ENCODE assay signal across 14 cellular contexts in the genomic region with DNA sequence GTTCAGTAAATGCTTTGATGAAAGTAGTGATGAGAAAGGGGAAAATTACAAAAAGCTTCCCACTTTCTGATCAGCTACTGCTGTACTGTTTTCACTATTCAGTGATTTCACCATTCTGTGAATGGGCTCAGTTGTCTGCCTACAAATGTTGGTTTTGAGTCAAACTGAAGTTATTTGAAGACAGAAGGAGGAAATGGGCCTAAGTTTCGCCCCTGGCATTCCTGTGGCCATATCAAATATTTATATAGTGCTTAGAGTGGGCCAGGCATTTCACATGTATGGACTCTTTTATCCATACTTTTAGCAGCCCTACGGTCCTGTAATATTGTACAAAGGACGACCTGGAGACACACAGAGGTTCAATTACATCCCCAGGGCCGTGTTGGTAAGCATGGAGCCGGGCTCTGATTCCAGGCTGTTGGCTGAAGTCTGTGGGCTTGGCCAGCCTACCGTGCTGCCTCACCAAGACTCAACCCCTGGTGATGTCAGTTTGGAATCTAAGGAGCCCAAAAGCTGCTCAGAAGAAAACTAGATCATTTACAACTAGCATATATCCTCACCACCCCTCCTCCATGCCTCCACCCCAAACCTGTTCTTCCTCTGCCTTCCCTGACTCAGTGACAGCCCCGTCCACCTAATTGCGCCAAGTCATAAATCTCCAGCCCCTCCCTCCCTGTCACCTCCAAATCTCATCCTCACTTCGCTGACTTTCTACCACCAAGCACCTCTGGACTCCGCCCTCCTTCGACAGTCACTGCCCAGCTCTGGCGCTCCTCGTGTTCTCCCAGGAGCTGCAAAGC. TPM values are rescaled to one million over a fixed set of nuclear protein-coding genes. Genes with fewer than 3 reads are reported as not detected.
A peak's percentile ranks its signal among the peaks of the same experiment; 100 is the strongest.
DNase-seq lines count a peak whose midpoint lies in the region; ATAC-seq, FAIRE-seq and TF ChIP-seq lines count a peak whose summit lies in the region.
"Had no signal": no experiment of that assay in that cellular context is flagged by ENCODE, and none has a peak within 500 bp of the region (broad histone marks: within the 10 kb centered on the region; RNA-seq: fewer than 3 reads in every experiment).

No MANE protein-coding gene starts in this region.

- H3K9ac ChIP-seq in GM12878 (ENCODE audit: control insufficient read depth, insufficient read depth, low read length) = no peak overlapping the region

- POLR2A ChIA-PET in GM12878 (lab: Charles Lee) = no interaction called here
- POLR2A ChIA-PET in activated CD8-positive, alpha-beta T cell treated with anti-CD3 and anti-CD28 coated beads for 36 hours (lab: Charles Lee) = interaction anchor here (0.6 kb wide), 1 partner anchor 467 kb away, joined by 3 read pairs; no protein-coding TSS in a partner anchor

- no TSS peak for BruUV-seq in GM12878 (replicated peaks; lab: Mats Ljungman, UMichigan)

- H3K9me3 ChIP-seq in GM12878 (replicated peaks; ENCODE audit: control insufficient read depth, insufficient read depth, low read length) = no peaks in the 10 kb centered on the region
- no peaks in the 10 kb centered on the region for H3K9me3 ChIP-seq in Peyer's patch
- H3K9me3 ChIP-seq: upper lobe of left lung had no signal

- H3K27ac ChIP-seq in GM12878 (ENCODE audit: control insufficient read depth, insufficient read depth) = no peak overlapping the region
- H3K27ac ChIP-seq in Peyer's patch = no peak overlapping the region

- SMC1A ChIA-PET in GM12878 (lab: Charles Lee; ENCODE audit: uncharacterized antibody, unreplicated experiment) = no interaction called here

- H3K27me3 ChIP-seq in GM12878 (replicated peaks in 1 of 2; ENCODE audit: control insufficient read depth in 2 of 2, insufficient read depth in 2 of 2, low read length in 1 of 2) (no peaks in the 10 kb centered on the region), Peyer's patch (no peaks in the 10 kb centered on the region)

- H4K20me1 ChIP-seq in GM12878 (ENCODE audit: control insufficient read depth, insufficient read depth) = no peaks in the 10 kb centered on the region

- no peak overlapping the region for H3K27ac Mint-ChIP-seq in activated CD8-positive, alpha-beta T cell treated with anti-CD3 and anti-CD28 coated beads for 36 hours
- H3K27ac Mint-ChIP-seq: activated T-cell treated with anti-CD3 and anti-CD28 coated beads, Interleukin-2, amount 50 U/mL, for 72 hours; IgD-negative memory B cell; T-helper 1 cell treated with Interleukin-12 subunit alpha and Interleukin-12 subunit beta and Interleukin-4 antibody, amounts not matched to agents 30 μg/mL and 1 μg/mL, for 36 hours had no signal

- H3K36me3 ChIP-seq in GM12878 (ENCODE audit: control insufficient read depth in 2 of 2, insufficient read depth in 2 of 2, low read length in 1 of 2) (no peaks in the 10 kb centered on the region), Peyer's patch (no peaks in the 10 kb centered on the region)
- H3K36me3 ChIP-seq: upper lobe of left lung had no signal

- TF ChIP-seq EP300 in GM12878 (IDR thresholded peaks at IDR 0.05; ENCODE audit: borderline replicate concordance in 1 of 2, control insufficient read depth in 1 of 2, low read depth in 2 of 2, low read length in 2 of 2) = no peak

- H3K4me3 Mint-ChIP-seq in activated CD8-positive, alpha-beta T cell treated with anti-CD3 and anti-CD28 coated beads for 36 hours = no peak overlapping the region
- H3K4me3 Mint-ChIP-seq: activated T-cell treated with anti-CD3 and anti-CD28 coated beads, Interleukin-2, amount 50 U/mL, for 72 hours; IgD-negative memory B cell; T-helper 1 cell treated with Interleukin-12 subunit alpha and Interleukin-12 subunit beta and Interleukin-4 antibody, amounts not matched to agents 30 μg/mL and 1 μg/mL, for 36 hours had no signal

- RAD21 ChIA-PET in GM12878 (lab: Charles Lee; ENCODE audit: unreplicated experiment) = no interaction called here

- in situ Hi-C loops in GM12878 (cut with MboI) = no loop called here

- no peak overlapping the region for H3K4me2 ChIP-seq in GM12878 (ENCODE audit: control insufficient read depth, insufficient read depth)

- no peak overlapping the region for H2AFZ ChIP-seq in GM12878 (ENCODE audit: control insufficient read depth, low read depth, low read length)

- no peaks in the 10 kb centered on the region for H3K36me3 Mint-ChIP-seq in activated CD8-positive, alpha-beta T cell treated with anti-CD3 and anti-CD28 coated beads for 36 hours (ENCODE audit: low read depth)

- H3K4me1 ChIP-seq in GM12878 (ENCODE audit: control insufficient read depth, insufficient read depth, low read length) (peaks cover 6% of the 10 kb centered on the region; the same call in 1 of the 2 replicates), Peyer's patch (no peaks in the 10 kb centered on the region)

- WGBS in GM12878 (ENCODE audit: insufficient coverage, insufficient replicate concordance, low lambda C conversion rate, missing lambda C conversion rate) = 54% methylated on average over 13 of the region's 13 CpGs

- H3K4me1 Mint-ChIP-seq in activated CD8-positive, alpha-beta T cell treated with anti-CD3 and anti-CD28 coated beads for 36 hours (ENCODE audit: low read depth) = no peaks in the 10 kb centered on the region
- H3K4me1 Mint-ChIP-seq: IgD-negative memory B cell had no signal

- intact Hi-C loops in GM12878 (cut with micrococcal nuclease; ENCODE audit: unreplicated experiment) = no loop called here
- intact Hi-C loops in activated CD8-positive, alpha-beta T cell treated with anti-CD3 and anti-CD28 coated beads for 36 hours (cut with micrococcal nuclease) = no loop called here

- CTCF ChIA-PET in GM12878 (lab: Yijun Ruan, JAX) = interaction anchor here (0.7 kb wide), 1 partner anchor 339 kb away, joined by 3 read pairs; no protein-coding TSS in a partner anchor
- CTCF ChIA-PET in activated CD8-positive, alpha-beta T cell treated with anti-CD3 and anti-CD28 coated beads for 36 hours (lab: Charles Lee) = interaction anchor here (0.6 to 1.9 kb wide), 6 partner anchors 18 to 142 kb away, joined by 3 to 6 read pairs (median 4); no protein-coding TSS in a partner anchor

- H3K4me3 ChIP-seq in GM12878 (no peak overlapping the region), Peyer's patch (no peak overlapping the region)
- H3K4me3 ChIP-seq: upper lobe of left lung had no signal

- ATAC-seq in GM12878 = peak; percentile 27; the same call in 2 of the 3 replicates
- ATAC-seq in activated CD8-positive, alpha-beta T cell treated with anti-CD3 and anti-CD28 coated beads for 36 hours = no peak
- no peak for ATAC-seq in GM21526 (IDR thresholded peaks at IDR 0.05; ENCODE audit: low FRiP score, unreplicated experiment)
- ATAC-seq: left cardiac atrium had no signal

- H3K9me3 Mint-ChIP-seq in activated CD8-positive, alpha-beta T cell treated with anti-CD3 and anti-CD28 coated beads for 36 hours = no peaks in the 10 kb centered on the region
- H3K9me3 Mint-ChIP-seq: activated T-cell treated with anti-CD3 and anti-CD28 coated beads, Interleukin-2, amount 50 U/mL, for 72 hours; IgD-negative memory B cell; T-helper 1 cell treated with Interleukin-12 subunit alpha and Interleukin-12 subunit beta and Interleukin-4 antibody, amounts not matched to agents 30 μg/mL and 1 μg/mL, for 36 hours had no signal

- TF ChIP-seq POLR2A in GM12878 (IDR thresholded peaks at IDR 0.05; ENCODE audit: low read depth, low read length) = no peak
- TF ChIP-seq POLR2A in Peyer's patch (IDR thresholded peaks at IDR 0.05) = no peak

- H3K27me3 Mint-ChIP-seq in activated CD8-positive, alpha-beta T cell treated with anti-CD3 and anti-CD28 coated beads for 36 hours = peaks cover 10% of the 10 kb centered on the region

- H3K79me2 ChIP-seq in GM12878 (ENCODE audit: control insufficient read depth, insufficient read depth, low read length) = no peaks in the 10 kb centered on the region

- TF ChIP-seq RAD21 in GM12878 (IDR thresholded peaks at IDR 0.05; ENCODE audit: insufficient read depth, low read depth, low read length) = no peak

- TF ChIP-seq CTCF in GM12878 (IDR thresholded peaks at IDR 0.05 in 2 of 3, conservative IDR thresholded peaks at IDR 0.05 in 1 of 3; ENCODE audit: control insufficient read depth in 2 of 3, extremely low read depth in 1 of 3, insufficient read depth in 1 of 3, low read depth in 3 of 3, low read length in 3 of 3) (no peak), Peyer's patch (IDR thresholded peaks at IDR 0.05) (no peak)
- no peak for TF ChIP-seq CTCF in activated CD8-positive, alpha-beta T cell treated with anti-CD3 and anti-CD28 coated beads for 36 hours (IDR thresholded peaks at IDR 0.05)

- no peak for FAIRE-seq in GM12878 (lab: Jason Lieb, UNC)

- DNase-seq in A172 (ENCODE audit: low spot score) = peak; percentile 31
- DNase-seq in HS-5 (ENCODE audit: low read depth) = peak; percentile 60
- no peak for DNase-seq in GM12878 (ENCODE audit: low read depth, low spot score)
- DNase-seq in iPS-NIHi7 (ENCODE audit: extremely low spot score) = peak; percentile 26
- DNase-seq in activated CD8-positive, alpha-beta T cell treated with anti-CD3 and anti-CD28 coated beads for 36 hours = no peak
- DNase-seq in Peyer's patch = no peak
- no peak for DNase-seq in C1 segment of cervical spinal cord (lab: John Stamatoyannopoulos, UW)
- DNase-seq: activated T-cell treated with anti-CD3 and anti-CD28 coated beads, Interleukin-2, amount 50 U/mL, for 72 hours; left cardiac atrium; NCI-H345 had no signal

TF ChIP-seq in GM12878, 131 proteins besides CTCF, POLR2A, EP300 and RAD21 (continues in another document):
- no peak for TF ChIP-seq SREBF2 (IDR thresholded peaks at IDR 0.05; ENCODE audit: low read length)
- TF ChIP-seq JUNB (IDR thresholded peaks at IDR 0.05) = peak; percentile 42
- no peak for TF ChIP-seq SP1 (IDR thresholded peaks at IDR 0.05; ENCODE audit: low read depth, low read length)

RNA-seq across cellular contexts. Expression of gene GRHL1, which starts 10.1 kb away (rescaled TPM):
- 0.57 and 3.8 TPM in 2 replicates for total RNA-seq in A172 (2014; rRNA removed; shearing (Covaris generic))
- total RNA-seq in GM12878 (2013; cell fraction: nucleolus; rRNA removed) = 1.7 and 2.3 TPM in 2 replicates
- total RNA-seq in GM12878 (2014; rRNA removed) (0.11 and 0.16 TPM in 2 replicates), GM12878 (2014; rRNA removed; fragmentation: Illumina TruSeq; extraction: Trizol) (0.13 and 0.18 TPM in 2 replicates), GM12878 (2021) (0.19 and 0.28 TPM in 2 replicates), Peyer's patch (1 to 10 TPM in 3 of 4 donors, not detected in 1; 1.3 to 6.6 (median 1.5) TPM)
- polyA plus RNA-seq in GM12878 (2011; ENCODE audit: low read depth) = 0.14 TPM
- polyA plus RNA-seq in GM12878 (2011; rRNA removed) (0.39 and 0.81 TPM in 2 replicates), GM12878 (2014; fragmentation: Illumina TruSeq; extraction: Trizol) (0.28 and 0.70 TPM in 2 replicates), GM12878 (2014; fragmentation: Nextera tagmentation; extraction: Ambion mirVana) (under 1 TPM in 1 of 2 experiments, not detected in 1; 0.09 TPM), GM12878 (2014; rRNA removed) (0.52 and 0.61 TPM in 2 replicates), GM12878 (2016; fragmentation: Nextera tagmentation; extraction: Ambion mirVana) (under 1 TPM; 0.29 to 0.50 TPM)
- 0.27 and 0.72 TPM in 2 replicates for polyA plus RNA-seq in GM12878 (2011; cell fraction: cytosol; rRNA removed)
- 0.99 and 1.6 TPM in 2 replicates for polyA plus RNA-seq in GM12878 (2011; cell fraction: nucleus; rRNA removed)
- 0.08 and 0.16 TPM in 2 replicates for polyA plus RNA-seq in GM12878 (2012)
- polyA minus RNA-seq in GM12878 (2011; rRNA and poly(A)+ RNA removed) = 0.82 and 1.1 TPM in 2 replicates
- not detected in 2 replicates for polyA minus RNA-seq in GM12878 (2011; cell fraction: cytosol; rRNA and poly(A)+ RNA removed)
- 0.67 and 0.85 TPM in 2 replicates for polyA minus RNA-seq in GM12878 (2011; cell fraction: nucleus; rRNA and poly(A)+ RNA removed)
- under 1 TPM; 0.20 to 0.25 TPM for total RNA-seq in activated CD8-positive, alpha-beta T cell treated with anti-CD3 and anti-CD28 coated beads for 36 hours

Comparison
In these comparisons a context has a peak if more than half of its experiments do, and no peak if none do; other contexts are left out.
1. DNase-seq: peak in A172 (single experiment), HS-5 (single experiment) and iPS-NIHi7 (single experiment); none in GM12878 (single experiment), activated CD8-positive, alpha-beta T cell treated with anti-CD3 and anti-CD28 coated beads for 36 hours (single experiment), Peyer's patch (0 of 3) and C1 segment of cervical spinal cord (0 of 14).